Comparison of ENCODE assay signal across 1 cellular context in genomic region chr1:16351994-16352841, GRCh38.
TF ChIP-seq lines count a peak whose summit lies in the region.

Gene FBXO42, minus strand, starts transcription at chr1:16352480. Its CDS starts 37,062 bp downstream, at chr1:16315418.

TF ChIP-seq in HEK293, 187 proteins besides CTCF, POLR2A, EP300 and RAD21 (continued from another document and continues in another):
- TF ChIP-seq ZNF433 (tag by site-specific recombination; IDR thresholded peaks at IDR 0.05; ENCODE audit: low read depth), result no peak
- peak; percentile 64 for TF ChIP-seq SP7 (tag by site-specific recombination; IDR thresholded peaks at IDR 0.05)
- TF ChIP-seq ZSCAN23 (tag by site-specific recombination; IDR thresholded peaks at IDR 0.05), result no peak
- no peak for TF ChIP-seq ZNF211 (tag by site-specific recombination; IDR thresholded peaks at IDR 0.05; ENCODE audit: low read depth)
- TF ChIP-seq ZNF266 (tag by site-specific recombination; IDR thresholded peaks at IDR 0.05; ENCODE audit: low read depth), result no peak
- no peak for TF ChIP-seq ZNF146 (tag by site-specific recombination; IDR thresholded peaks at IDR 0.05)
- no peak for TF ChIP-seq ZNF175 (tag by site-specific recombination; IDR thresholded peaks at IDR 0.05)
- TF ChIP-seq ZNF544 (tag by site-specific recombination; IDR thresholded peaks at IDR 0.05), result no peak
- TF ChIP-seq ZNF324 (tag by site-specific recombination; IDR thresholded peaks at IDR 0.05), result no peak
- no peak for TF ChIP-seq GLI4 (tag by site-specific recombination; IDR thresholded peaks at IDR 0.05)
- TF ChIP-seq ZBTB7A (tag by site-specific recombination; IDR thresholded peaks at IDR 0.05; ENCODE audit: low read depth), result peak; percentile 46; the same call in 1 of the 2 replicates
- peak; percentile 93 for TF ChIP-seq ZBTB8A (tag by site-specific recombination; IDR thresholded peaks at IDR 0.05)
- no peak for TF ChIP-seq ZNF529 (tag by site-specific recombination; IDR thresholded peaks at IDR 0.05; ENCODE audit: insufficient replicate concordance)
- no peak for TF ChIP-seq BCL6B (tag by site-specific recombination; IDR thresholded peaks at IDR 0.05)
- no peak for TF ChIP-seq ZNF670 (tag by site-specific recombination; IDR thresholded peaks at IDR 0.05; ENCODE audit: low read depth)
- no peak for TF ChIP-seq ZNF426 (tag by site-specific recombination; IDR thresholded peaks at IDR 0.05)
- no peak for TF ChIP-seq ZFP69B (tag by site-specific recombination; IDR thresholded peaks at IDR 0.05)
- TF ChIP-seq ZNF777 (tag by site-specific recombination; IDR thresholded peaks at IDR 0.05; ENCODE audit: borderline replicate concordance), result no peak
- TF ChIP-seq ZNF518A (tag by site-specific recombination; conservative IDR thresholded peaks at IDR 0.05; ENCODE audit: low read depth), result no peak
- no peak for TF ChIP-seq ZNF596 (tag by site-specific recombination; IDR thresholded peaks at IDR 0.05)
- TF ChIP-seq ZFP41 (tag by site-specific recombination; IDR thresholded peaks at IDR 0.05; ENCODE audit: borderline replicate concordance), result no peak
- no peak for TF ChIP-seq ZNF366 (tag by site-specific recombination; conservative IDR thresholded peaks at IDR 0.05)
- no peak for TF ChIP-seq ZNF585B (tag by site-specific recombination; IDR thresholded peaks at IDR 0.05)
- TF ChIP-seq BCL11B (tag by site-specific recombination; IDR thresholded peaks at IDR 0.05; ENCODE audit: low read depth), result 0 out of 2 replicates have a peak, but pooled peaks have one; percentile 12
- TF ChIP-seq ZNF768 (tag by site-specific recombination; IDR thresholded peaks at IDR 0.05), result no peak
- 0 out of 2 replicates have a peak, but pooled peaks have one; percentile 9 for TF ChIP-seq TSHZ1 (tag by site-specific recombination; IDR thresholded peaks at IDR 0.05; ENCODE audit: borderline replicate concordance)
- no peak for TF ChIP-seq ZNF785 (tag by site-specific recombination; IDR thresholded peaks at IDR 0.05)
- TF ChIP-seq, protein P1, sequence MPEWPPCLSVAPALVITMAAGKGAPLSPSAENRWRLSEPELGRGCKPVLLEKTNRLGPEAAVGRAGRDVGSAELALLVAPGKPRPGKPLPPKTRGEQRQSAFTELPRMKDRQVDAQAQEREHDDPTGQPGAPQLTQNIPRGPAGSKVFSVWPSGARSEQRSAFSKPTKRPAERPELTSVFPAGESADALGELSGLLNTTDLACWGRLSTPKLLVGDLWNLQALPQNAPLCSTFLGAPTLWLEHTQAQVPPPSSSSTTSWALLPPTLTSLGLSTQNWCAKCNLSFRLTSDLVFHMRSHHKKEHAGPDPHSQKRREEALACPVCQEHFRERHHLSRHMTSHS (tag by site-specific recombination; IDR thresholded peaks at IDR 0.05), result no peak
- no peak for TF ChIP-seq ZNF394 (tag by site-specific recombination; IDR thresholded peaks at IDR 0.05; ENCODE audit: borderline replicate concordance)
- TF ChIP-seq ZNF292 (tag by site-specific recombination; IDR thresholded peaks at IDR 0.05; ENCODE audit: borderline replicate concordance, low read depth), result no peak
- 0 out of 2 replicates have a peak, but pooled peaks have one; percentile 18 for TF ChIP-seq ZBTB11 (tag by site-specific recombination; conservative IDR thresholded peaks at IDR 0.05; ENCODE audit: low read depth)
- no peak for TF ChIP-seq ZNF626 (tag by site-specific recombination; IDR thresholded peaks at IDR 0.05)
- peak; percentile 89 for TF ChIP-seq PRDM10 (tag by site-specific recombination; IDR thresholded peaks at IDR 0.05)
- TF ChIP-seq ZNF114 (tag by site-specific recombination; IDR thresholded peaks at IDR 0.05), result no peak
- peak; percentile 77 for TF ChIP-seq SP2 (tag by site-specific recombination; IDR thresholded peaks at IDR 0.05)
- TF ChIP-seq WT1 (tag by site-specific recombination; IDR thresholded peaks at IDR 0.05), result peak; percentile 35
- TF ChIP-seq TCF7L2 (IDR thresholded peaks at IDR 0.05; ENCODE audit: borderline replicate concordance, low read depth, low read length), result no peak
- no peak for TF ChIP-seq ZNF169 (tag by site-specific recombination; IDR thresholded peaks at IDR 0.05)
- TF ChIP-seq ZNF132 (tag by site-specific recombination; IDR thresholded peaks at IDR 0.05; ENCODE audit: borderline replicate concordance), result no peak
- peak; percentile 10; the same call in 1 of the 2 replicates for TF ChIP-seq ZNF10 (tag by site-specific recombination; IDR thresholded peaks at IDR 0.05)
- peak; percentile 62; the same call in 1 of the 2 replicates for TF ChIP-seq TRIM28 (IDR thresholded peaks at IDR 0.05; ENCODE audit: borderline replicate concordance, low read length)
- peak; percentile 88 for TF ChIP-seq YY1 (tag by site-specific recombination; IDR thresholded peaks at IDR 0.05)
- peak; percentile 90; the same call in 1 of the 2 replicates for TF ChIP-seq ZNF501 (tag by site-specific recombination; IDR thresholded peaks at IDR 0.05)
- TF ChIP-seq ZNF514 (tag by site-specific recombination; IDR thresholded peaks at IDR 0.05), result no peak
- TF ChIP-seq, protein P2, sequence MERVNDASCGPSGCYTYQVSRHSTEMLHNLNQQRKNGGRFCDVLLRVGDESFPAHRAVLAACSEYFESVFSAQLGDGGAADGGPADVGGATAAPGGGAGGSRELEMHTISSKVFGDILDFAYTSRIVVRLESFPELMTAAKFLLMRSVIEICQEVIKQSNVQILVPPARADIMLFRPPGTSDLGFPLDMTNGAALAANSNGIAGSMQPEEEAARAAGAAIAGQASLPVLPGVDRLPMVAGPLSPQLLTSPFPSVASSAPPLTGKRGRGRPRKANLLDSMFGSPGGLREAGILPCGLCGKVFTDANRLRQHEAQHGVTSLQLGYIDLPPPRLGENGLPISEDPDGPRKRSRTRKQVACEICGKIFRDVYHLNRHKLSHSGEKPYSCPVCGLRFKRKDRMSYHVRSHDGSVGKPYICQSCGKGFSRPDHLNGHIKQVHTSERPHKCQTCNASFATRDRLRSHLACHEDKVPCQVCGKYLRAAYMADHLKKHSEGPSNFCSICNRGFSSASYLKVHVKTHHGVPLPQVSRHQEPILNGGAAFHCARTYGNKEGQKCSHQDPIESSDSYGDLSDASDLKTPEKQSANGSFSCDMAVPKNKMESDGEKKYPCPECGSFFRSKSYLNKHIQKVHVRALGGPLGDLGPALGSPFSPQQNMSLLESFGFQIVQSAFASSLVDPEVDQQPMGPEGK (tag by site-specific recombination; IDR thresholded peaks at IDR 0.05), result peak; percentile 56
